Comparison of ENCODE assay signal across 8 cellular contexts in the genomic region with DNA sequence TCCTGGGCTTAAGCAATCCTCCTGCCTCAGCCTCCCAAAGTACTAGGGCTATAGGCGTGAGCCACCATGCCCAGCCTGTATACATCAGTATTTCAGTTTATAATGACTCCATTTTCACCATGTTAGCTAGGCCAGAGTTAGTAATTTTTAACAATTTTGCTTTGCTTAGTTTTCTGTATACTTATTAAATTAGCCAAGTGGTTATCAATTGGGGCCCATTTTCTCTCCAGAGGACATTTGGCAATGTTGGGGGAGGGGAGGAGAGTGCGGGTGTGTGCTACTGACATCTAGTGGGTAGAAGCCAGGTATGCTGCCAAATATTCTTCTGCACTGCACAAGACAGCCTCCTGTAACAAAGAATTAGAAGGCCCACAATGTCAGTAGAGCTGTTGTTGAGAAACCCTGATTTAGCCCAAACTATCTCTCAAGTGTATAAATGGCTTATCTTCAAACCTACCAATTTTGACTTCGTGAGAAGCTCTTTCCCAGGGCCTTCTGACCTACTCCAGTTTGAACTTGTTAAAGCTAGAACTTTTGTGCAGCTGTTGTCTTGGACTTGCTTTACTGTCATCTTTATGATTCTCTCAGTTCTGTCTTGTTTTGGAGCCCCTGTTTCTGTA. TPM values are rescaled to one million over a fixed set of nuclear protein-coding genes. Genes with fewer than 3 reads are reported as not detected.
A peak's percentile ranks its signal among the peaks of the same experiment; 100 is the strongest.
DNase-seq lines count a peak whose midpoint lies in the region; ATAC-seq and TF ChIP-seq lines count a peak whose summit lies in the region.

No MANE protein-coding gene starts in this region.

- DNase-seq in CD4-positive, CD25-positive, alpha-beta regulatory T cell = peak; percentile 51 to 83 (median 73)
- DNase-seq in NCI-H69 (lab: John Stamatoyannopoulos, UW) (peak; percentile 75), epithelial cell of prostate (ENCODE audit: low read depth, low spot score) (no peak), nephron progenitor cell (peak; percentile 30), testis (peak; percentile 57)
- DNase-seq in activated CD8-positive, alpha-beta T cell treated with anti-CD3 and anti-CD28 coated beads, Interleukin-2, amount 10 ng/mL, durations not matched to agents 7 days and 5 days = peak; percentile 77

- H3K9me3 Mint-ChIP-seq in CD4-positive, CD25-positive, alpha-beta regulatory T cell = no peaks in the 10 kb centered on the region
- no peaks in the 10 kb centered on the region for H3K9me3 Mint-ChIP-seq in activated CD8-positive, alpha-beta T cell treated with anti-CD3 and anti-CD28 coated beads, Interleukin-2, amount 10 ng/mL, durations not matched to agents 7 days and 5 days (ENCODE audit: insufficient read depth)
- peaks cover 39% of the 10 kb centered on the region for H3K9me3 Mint-ChIP-seq in nephron progenitor cell

- H3K4me3 Mint-ChIP-seq in CD4-positive, CD25-positive, alpha-beta regulatory T cell = peak overlapping the region; percentile 0 to 88 (median 59)
- no peak overlapping the region for H3K4me3 Mint-ChIP-seq in activated CD8-positive, alpha-beta T cell treated with anti-CD3 and anti-CD28 coated beads, Interleukin-2, amount 10 ng/mL, durations not matched to agents 7 days and 5 days
- no peak overlapping the region for H3K4me3 Mint-ChIP-seq in nephron progenitor cell

- H3K4me3 ChIP-seq in CD4-positive, CD25-positive, alpha-beta regulatory T cell (ENCODE audit: low read depth, low read length) = peak overlapping the region; percentile 33
- H3K4me3 ChIP-seq in testis = no peak overlapping the region

- no peaks in the 10 kb centered on the region for H3K9me3 ChIP-seq in CD4-positive, CD25-positive, alpha-beta regulatory T cell (ENCODE audit: control insufficient read depth in 2 of 2, low read length in 2 of 2)
- H3K9me3 ChIP-seq in testis = no peaks in the 10 kb centered on the region

- intact Hi-C loops in testis (cut with DNase I; ENCODE audit: low total_unique reads) = no loop called here

- POLR2A ChIA-PET in activated CD8-positive, alpha-beta T cell treated with anti-CD3 and anti-CD28 coated beads, Interleukin-2, amount 10 ng/mL, durations not matched to agents 7 days and 5 days (lab: Charles Lee) = interaction anchor here (0.5 to 1.1 kb wide), 2 partner anchors 15 to 1427 kb away, joined by 3 read pairs; no protein-coding TSS in a partner anchor

- H3K36me3 ChIP-seq in CD4-positive, CD25-positive, alpha-beta regulatory T cell (ENCODE audit: control insufficient read depth, insufficient read depth, low read length) = no peaks in the 10 kb centered on the region
- H3K36me3 ChIP-seq in testis (ENCODE audit: low read depth, missing control alignments) = no peaks in the 10 kb centered on the region

- H3K27ac ChIP-seq in CD4-positive, CD25-positive, alpha-beta regulatory T cell (ENCODE audit: insufficient read depth, low read length, poor library complexity, severe bottlenecking) = no peak overlapping the region
- peak overlapping the region; percentile 32 for H3K27ac ChIP-seq in epithelial cell of prostate
- H3K27ac ChIP-seq in testis = peak overlapping the region; percentile 29 to 41

- no peaks in the 10 kb centered on the region for H3K27me3 Mint-ChIP-seq in CD4-positive, CD25-positive, alpha-beta regulatory T cell
- H3K27me3 Mint-ChIP-seq in activated CD8-positive, alpha-beta T cell treated with anti-CD3 and anti-CD28 coated beads, Interleukin-2, amount 10 ng/mL, durations not matched to agents 7 days and 5 days (ENCODE audit: low read depth) = no peaks in the 10 kb centered on the region
- H3K27me3 Mint-ChIP-seq in nephron progenitor cell (ENCODE audit: low read depth, poor library complexity) = no peaks in the 10 kb centered on the region

- TF ChIP-seq CTCF in nephron progenitor cell (IDR thresholded peaks at IDR 0.05) (peak; percentile 37), testis (IDR thresholded peaks at IDR 0.05) (peak in 2 of 3 experiments; percentile 6 to 21)

- H3K4me1 Mint-ChIP-seq in CD4-positive, CD25-positive, alpha-beta regulatory T cell = peaks cover 45 to 69% (median 59%) of the 10 kb centered on the region in 4 donors
- H3K4me1 Mint-ChIP-seq in activated CD8-positive, alpha-beta T cell treated with anti-CD3 and anti-CD28 coated beads, Interleukin-2, amount 10 ng/mL, durations not matched to agents 7 days and 5 days (ENCODE audit: low read depth) = peaks cover 44% of the 10 kb centered on the region
- peaks cover 23% of the 10 kb centered on the region for H3K4me1 Mint-ChIP-seq in nephron progenitor cell

- H3K36me3 Mint-ChIP-seq in CD4-positive, CD25-positive, alpha-beta regulatory T cell = no peaks in the 10 kb centered on the region
- H3K36me3 Mint-ChIP-seq in activated CD8-positive, alpha-beta T cell treated with anti-CD3 and anti-CD28 coated beads, Interleukin-2, amount 10 ng/mL, durations not matched to agents 7 days and 5 days (ENCODE audit: low read depth) = peaks cover 2% of the 10 kb centered on the region
- peaks cover 49% of the 10 kb centered on the region for H3K36me3 Mint-ChIP-seq in nephron progenitor cell (ENCODE audit: low read depth)

- peaks cover 54% of the 10 kb centered on the region for H3K4me1 ChIP-seq in CD4-positive, CD25-positive, alpha-beta regulatory T cell (ENCODE audit: control insufficient read depth, insufficient read depth, low read length, poor library complexity, severe bottlenecking)
- H3K4me1 ChIP-seq in testis = peaks cover 49% of the 10 kb centered on the region

- TF ChIP-seq POLR2A in testis (IDR thresholded peaks at IDR 0.05) = no peak

- 50 to 63% methylated on average over 3 of the region's 3 CpGs for WGBS in testis, 2 donors

- ATAC-seq in CD4-positive, CD25-positive, alpha-beta regulatory T cell (ENCODE audit: low read depth in 2 of 2) = peak; percentile 91 to 96
- ATAC-seq in GM19025 (IDR thresholded peaks at IDR 0.05; ENCODE audit: low read depth, unreplicated experiment) (peak; percentile 79), HG03175 (IDR thresholded peaks at IDR 0.05; ENCODE audit: unreplicated experiment) (peak; percentile 76)
- peak; percentile 81 for ATAC-seq in activated CD8-positive, alpha-beta T cell treated with anti-CD3 and anti-CD28 coated beads, Interleukin-2, amount 10 ng/mL, durations not matched to agents 7 days and 5 days

- CTCF ChIA-PET in activated CD8-positive, alpha-beta T cell treated with anti-CD3 and anti-CD28 coated beads, Interleukin-2, amount 10 ng/mL, durations not matched to agents 7 days and 5 days (lab: Charles Lee) = interaction anchor here (0.6 to 2.9 kb wide), 33 partner anchors 8 to 1064 kb away, joined by 3 to 17 read pairs (median 4); partner anchors contain the start of genes GALNT18 and USP47

- H3K27me3 ChIP-seq in CD4-positive, CD25-positive, alpha-beta regulatory T cell (ENCODE audit: control insufficient read depth, insufficient read depth, low read length) = no peaks in the 10 kb centered on the region
- H3K27me3 ChIP-seq in testis = no peaks in the 10 kb centered on the region

- H3K27ac Mint-ChIP-seq in CD4-positive, CD25-positive, alpha-beta regulatory T cell = peak overlapping the region in 2 of 3 donors; percentile 10 to 63
- H3K27ac Mint-ChIP-seq in activated CD8-positive, alpha-beta T cell treated with anti-CD3 and anti-CD28 coated beads, Interleukin-2, amount 10 ng/mL, durations not matched to agents 7 days and 5 days = no peak overlapping the region
- H3K27ac Mint-ChIP-seq in nephron progenitor cell = no peak overlapping the region

RNA-seq across cellular contexts. Expression of gene USP47, which starts 7.5 kb away (rescaled TPM):
- 79.0 TPM for total RNA-seq in CD4-positive, CD25-positive, alpha-beta regulatory T cell
- 10 to 100 TPM; 35.7 to 50.1 (median 39.5) TPM for polyA plus RNA-seq in CD4-positive, CD25-positive, alpha-beta regulatory T cell
- total RNA-seq in activated CD8-positive, alpha-beta T cell treated with anti-CD3 and anti-CD28 coated beads, Interleukin-2, amount 10 ng/mL, durations not matched to agents 7 days and 5 days = 10 to 100 TPM; 34.5 to 38.4 TPM
- total RNA-seq in testis = 100 to 1,000 TPM; 102 to 111 TPM
- polyA plus RNA-seq in testis (ENCODE audit: insufficient read depth, low read depth, low replicate concordance) = 35.1 TPM

Comparison
In these comparisons a context has a peak if more than half of its experiments do, and no peak if none do; other contexts are left out.
1. H3K27ac Mint-ChIP-seq: peak in CD4-positive, CD25-positive, alpha-beta regulatory T cell (2 of 3); none in activated CD8-positive, alpha-beta T cell treated with anti-CD3 and anti-CD28 coated beads, Interleukin-2, amount 10 ng/mL, durations not matched to agents 7 days and 5 days (single experiment) and nephron progenitor cell (single experiment).
2. H3K4me3 Mint-ChIP-seq: peak in CD4-positive, CD25-positive, alpha-beta regulatory T cell (4 of 4); none in activated CD8-positive, alpha-beta T cell treated with anti-CD3 and anti-CD28 coated beads, Interleukin-2, amount 10 ng/mL, durations not matched to agents 7 days and 5 days (single experiment) and nephron progenitor cell (single experiment).
3. Peak in every context shown above with its lines, with median percentiles within 50 percentile points of each other: ATAC-seq.